In the genomic region with DNA sequence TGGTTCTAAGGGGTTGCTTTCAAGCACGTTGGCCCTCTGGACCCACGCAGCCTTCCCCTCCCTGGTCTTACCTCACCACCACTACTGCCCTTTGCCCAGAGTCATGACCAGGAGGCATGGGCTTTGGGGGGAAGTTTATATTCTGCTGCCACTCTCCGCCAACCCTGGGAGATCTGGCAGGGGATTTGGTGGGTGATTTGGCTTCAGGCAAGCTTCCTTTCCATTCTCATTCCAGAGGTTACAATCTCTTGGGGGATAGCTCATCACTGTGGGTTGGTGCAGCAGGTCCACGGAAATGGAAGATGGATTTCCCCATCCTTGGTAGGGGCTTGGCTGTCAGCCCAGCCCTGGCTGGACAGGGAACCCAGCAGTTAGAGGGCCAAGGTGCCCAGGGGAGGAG, we compare ENCODE assay signal across 28 cellular contexts. TPM values are rescaled to one million over a fixed set of nuclear protein-coding genes. Genes with fewer than 3 reads are reported as not detected.
A peak's percentile ranks its signal among the peaks of the same experiment; 100 is the strongest.
DNase-seq lines count a peak whose midpoint lies in the region; ATAC-seq and TF ChIP-seq lines count a peak whose summit lies in the region.
"Had no signal": no experiment of that assay in that cellular context is flagged by ENCODE, and none has a peak within 500 bp of the region (broad histone marks: within the 10 kb centered on the region; RNA-seq: fewer than 3 reads in every experiment).

No MANE protein-coding gene starts in this region.

- H4K12ac ChIP-seq in trophoblast cell (ENCODE audit: low read depth, low read length): no peak overlapping the region

- peak overlapping the region in 1 of 2 donors; percentile 68 for H3K9ac ChIP-seq in liver (ENCODE audit: low read depth in 1 of 2, low read length in 2 of 2)
- no peak overlapping the region for H3K9ac ChIP-seq in trophoblast cell (ENCODE audit: low read length)
- H3K9ac ChIP-seq: BLaER1 had no signal

- no peak overlapping the region for H3K4me2 ChIP-seq in trophoblast cell (ENCODE audit: low read length)
- H3K4me2 ChIP-seq: A549, BLaER1 had no signal

- POLR2A ChIA-PET in A673 (lab: Charles Lee; ENCODE audit: low non-redundant PET): no interaction called here

- H3K4me1 ChIP-seq in liver (ENCODE audit: control insufficient read depth in 4 of 4, insufficient read depth in 4 of 4, low read length in 3 of 4) (peaks cover 4 to 78% (median 48%) of the 10 kb centered on the region in 4 donors), trophoblast cell (ENCODE audit: control insufficient read depth in 1 of 2, insufficient read depth in 2 of 2, low read length in 2 of 2) (no peaks in the 10 kb centered on the region), A673 (ENCODE audit: insufficient read depth, low read length, poor library complexity, severe bottlenecking) (no peaks in the 10 kb centered on the region), SJCRH30 (no peaks in the 10 kb centered on the region)
- H3K4me1 ChIP-seq: A549, BE2C, BLaER1 had no signal

- H3K18ac ChIP-seq in trophoblast cell (ENCODE audit: low read length): no peak overlapping the region

- H3K79me1 ChIP-seq in trophoblast cell (ENCODE audit: low read length): no peaks in the 10 kb centered on the region

- H2AFZ ChIP-seq in trophoblast cell (ENCODE audit: insufficient read depth, low read length, poor library complexity): no peak overlapping the region

- peak overlapping the region; percentile 89 for H3K23ac ChIP-seq in trophoblast cell (ENCODE audit: low read length)

- no peak overlapping the region for H2AK5ac ChIP-seq in trophoblast cell (ENCODE audit: low read length)

- no peak overlapping the region for H4K8ac ChIP-seq in trophoblast cell (ENCODE audit: low read depth, low read length)

- no peak overlapping the region for H3K4ac ChIP-seq in trophoblast cell (ENCODE audit: low read depth, low read length)

- H3K79me2 ChIP-seq in trophoblast cell (ENCODE audit: control insufficient read depth, insufficient read depth, low read length, poor library complexity): no peaks in the 10 kb centered on the region

- TF ChIP-seq CTCF in liver (IDR thresholded peaks at IDR 0.05; ENCODE audit: low read depth, low read length, missing input control): no peak
- TF ChIP-seq CTCF in A673 (conservative IDR thresholded peaks at IDR 0.05; ENCODE audit: low read depth, low read length): no peak

- peak overlapping the region; percentile 68 to 90 for H3K27ac ChIP-seq in liver (ENCODE audit: low read depth in 1 of 2, low read length in 2 of 2)
- no peak overlapping the region for H3K27ac ChIP-seq in trophoblast cell (ENCODE audit: low read depth, low read length)
- H3K27ac ChIP-seq in A673 (ENCODE audit: low read depth, low read length, poor library complexity, severe bottlenecking): no peak overlapping the region
- H3K27ac ChIP-seq in SJCRH30: no peak overlapping the region
- H3K27ac ChIP-seq: 22Rv1, A549, BLaER1 had no signal

- H4K91ac ChIP-seq in trophoblast cell (ENCODE audit: low read depth, low read length): no peak overlapping the region

- no peak overlapping the region for H2BK120ac ChIP-seq in trophoblast cell (ENCODE audit: insufficient read depth, low read length, poor library complexity)

- no TSS peak for BruUV-seq in A673 (replicated peaks; lab: Mats Ljungman, UMichigan)

- peak; percentile 70 for ATAC-seq in left lobe of liver
- ATAC-seq: A549, GM12878 had no signal

- CTCF ChIA-PET in A673 (lab: Charles Lee): no interaction called here

- no peak overlapping the region for H2BK12ac ChIP-seq in trophoblast cell (ENCODE audit: low read length)

- no peak overlapping the region for H3K4me3 ChIP-seq in liver (ENCODE audit: low read depth in 1 of 3, low read length in 3 of 3)
- peak overlapping the region; percentile 40 for H3K4me3 ChIP-seq in trophoblast cell (ENCODE audit: low read depth, low read length)
- H3K4me3 ChIP-seq in A673 (ENCODE audit: low read depth, low read length, poor library complexity, severe bottlenecking): no peak overlapping the region
- H3K4me3 ChIP-seq in SJCRH30: no peak overlapping the region
- H3K4me3 ChIP-seq: A549, BLaER1, GM12878 had no signal

- intact Hi-C loops in A673 (cut with micrococcal nuclease; ENCODE audit: unreplicated experiment): no loop called here

- H3K9me3 ChIP-seq in liver (ENCODE audit: control insufficient read depth in 4 of 4, low read length in 3 of 4) (no peaks in the 10 kb centered on the region), trophoblast cell (ENCODE audit: insufficient read depth, low read depth, low read length) (no peaks in the 10 kb centered on the region), A673 (ENCODE audit: low read depth, low read length, poor library complexity, severe bottlenecking) (no peaks in the 10 kb centered on the region), SJCRH30 (replicated peaks) (no peaks in the 10 kb centered on the region)
- H3K9me3 ChIP-seq: A549, BE2C, BLaER1 had no signal

- no peaks in the 10 kb centered on the region for H3K27me3 ChIP-seq in liver (ENCODE audit: control insufficient read depth in 4 of 4, insufficient read depth in 4 of 4, low read length in 3 of 4)
- no peaks in the 10 kb centered on the region for H3K27me3 ChIP-seq in trophoblast cell (ENCODE audit: insufficient read depth, low read length)
- H3K27me3 ChIP-seq in A673 (replicated peaks; ENCODE audit: insufficient read depth, low read depth, low read length, poor library complexity): peaks cover 13% of the 10 kb centered on the region
- H3K27me3 ChIP-seq in SJCRH30: no peaks in the 10 kb centered on the region
- H3K27me3 ChIP-seq: BLaER1 had no signal

- peaks cover 0 to 11% (median 2%) of the 10 kb centered on the region in 4 donors for H3K36me3 ChIP-seq in liver (ENCODE audit: control insufficient read depth in 4 of 4, insufficient read depth in 3 of 4, low read depth in 1 of 4, low read length in 3 of 4)
- H3K36me3 ChIP-seq in trophoblast cell (ENCODE audit: control insufficient read depth in 1 of 2, insufficient read depth in 2 of 2, low read length in 2 of 2): no peaks in the 10 kb centered on the region
- no peaks in the 10 kb centered on the region for H3K36me3 ChIP-seq in A673 (ENCODE audit: insufficient read depth, low read length, poor library complexity, severe bottlenecking)
- no peaks in the 10 kb centered on the region for H3K36me3 ChIP-seq in SJCRH30
- H3K36me3 ChIP-seq: BE2C, BLaER1 had no signal

- DNase-seq in left lobe of liver (ENCODE audit: low spot score) (peak; percentile 85), trophoblast cell (no peak), A673 (ENCODE audit: low spot score) (no peak), SJCRH30 (no peak)
- DNase-seq: ACHN; BE2C; C1 segment of cervical spinal cord; CD4-positive, alpha-beta memory T cell; CD4-positive, CD25-positive, alpha-beta regulatory T cell; CD8-positive, alpha-beta memory T cell; COR-L47; DMS 273 treated with DMSO at 0.1 percent for 48 hours; DMS153; DMS53; DMS79; DND-41; EL; GDM1 had no signal

- no peak overlapping the region for H3K14ac ChIP-seq in trophoblast cell (ENCODE audit: low read length)

- TF ChIP-seq RAD21 in liver (IDR thresholded peaks at IDR 0.05): peak in 1 of 2 donors; percentile 15

- no peak overlapping the region for H2BK5ac ChIP-seq in trophoblast cell (ENCODE audit: low read depth, low read length, poor library complexity)

- 40% methylated on average over 4 of the region's 4 CpGs for WGBS in liver
- no CpG with 5 or more reads among the region's 4 CpGs for WGBS in trophoblast cell (ENCODE audit: extremely low coverage, insufficient coverage, insufficient read length)

TF ChIP-seq in liver, 16 proteins besides CTCF, POLR2A, EP300 and RAD21 (continues in another document):
- TF ChIP-seq JUND (IDR thresholded peaks at IDR 0.05) (peak in 1 of 2 donors; percentile 70), TAF1 (conservative IDR thresholded peaks at IDR 0.05) (no peak), RXRA (IDR thresholded peaks at IDR 0.05) (peak; percentile 85 to 86), HNF4A (conservative IDR thresholded peaks at IDR 0.05) (peak; percentile 92 to 93), FOXA2 (IDR thresholded peaks at IDR 0.05) (no peak), SP1 (IDR thresholded peaks at IDR 0.05) (peak; percentile 83), YY1 (IDR thresholded peaks at IDR 0.05) (peak; percentile 34)
- TF ChIP-seq, protein P1, sequence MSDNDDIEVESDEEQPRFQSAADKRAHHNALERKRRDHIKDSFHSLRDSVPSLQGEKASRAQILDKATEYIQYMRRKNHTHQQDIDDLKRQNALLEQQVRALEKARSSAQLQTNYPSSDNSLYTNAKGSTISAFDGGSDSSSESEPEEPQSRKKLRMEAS (IDR thresholded peaks at IDR 0.05): no peak
- TF ChIP-seq, protein P2, sequence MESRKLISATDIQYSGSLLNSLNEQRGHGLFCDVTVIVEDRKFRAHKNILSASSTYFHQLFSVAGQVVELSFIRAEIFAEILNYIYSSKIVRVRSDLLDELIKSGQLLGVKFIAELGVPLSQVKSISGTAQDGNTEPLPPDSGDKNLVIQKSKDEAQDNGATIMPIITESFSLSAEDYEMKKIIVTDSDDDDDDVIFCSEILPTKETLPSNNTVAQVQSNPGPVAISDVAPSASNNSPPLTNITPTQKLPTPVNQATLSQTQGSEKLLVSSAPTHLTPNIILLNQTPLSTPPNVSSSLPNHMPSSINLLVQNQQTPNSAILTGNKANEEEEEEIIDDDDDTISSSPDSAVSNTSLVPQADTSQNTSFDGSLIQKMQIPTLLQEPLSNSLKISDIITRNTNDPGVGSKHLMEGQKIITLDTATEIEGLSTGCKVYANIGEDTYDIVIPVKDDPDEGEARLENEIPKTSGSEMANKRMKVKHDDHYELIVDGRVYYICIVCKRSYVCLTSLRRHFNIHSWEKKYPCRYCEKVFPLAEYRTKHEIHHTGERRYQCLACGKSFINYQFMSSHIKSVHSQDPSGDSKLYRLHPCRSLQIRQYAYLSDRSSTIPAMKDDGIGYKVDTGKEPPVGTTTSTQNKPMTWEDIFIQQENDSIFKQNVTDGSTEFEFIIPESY (IDR thresholded peaks at IDR 0.05): no peak
- TF ChIP-seq, protein P3, sequence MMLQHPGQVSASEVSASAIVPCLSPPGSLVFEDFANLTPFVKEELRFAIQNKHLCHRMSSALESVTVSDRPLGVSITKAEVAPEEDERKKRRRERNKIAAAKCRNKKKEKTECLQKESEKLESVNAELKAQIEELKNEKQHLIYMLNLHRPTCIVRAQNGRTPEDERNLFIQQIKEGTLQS (IDR thresholded peaks at IDR 0.05): no peak

RNA-seq across cellular contexts. Expression of a gene that starts 6.3 kb away (rescaled TPM):
- total RNA-seq in left lobe of liver: 1,162 TPM
- 100 to 1,000 TPM; 327 to 696 TPM for total RNA-seq in liver
- 100 to 1,000 TPM; 521 to 615 TPM for polyA plus RNA-seq in liver
- 0.03 TPM in 1 of 2 replicates, not detected in the other for polyA plus RNA-seq in trophoblast cell (2013)
- total RNA-seq in A673 (2021): not detected in 2 replicates
- not detected in 2 replicates for total RNA-seq in SJCRH30 (2014; rRNA removed; shearing (Covaris generic))
- total RNA-seq: A172; CD4-positive, alpha-beta memory T cell; CD4-positive, CD25-positive, alpha-beta regulatory T cell; Daoy; G401 had no signal
- polyA plus RNA-seq: A549; AG04450; CD14-positive monocyte; CD4-positive, alpha-beta memory T cell; CD4-positive, CD25-positive, alpha-beta regulatory T cell; CD8-positive, alpha-beta memory T cell had no signal

RNA-seq across cellular contexts. Expression of a gene that starts 46.7 kb away (rescaled TPM):
- total RNA-seq in left lobe of liver (not detected), liver (not detected), A673 (2021) (not detected in 2 replicates)
- under 1 TPM in 1 of 2 donors, not detected in 1; 0.06 TPM for polyA plus RNA-seq in liver
- polyA plus RNA-seq in trophoblast cell (2013): 0.01 and 0.03 TPM in 2 replicates
- not detected in 2 replicates for total RNA-seq in SJCRH30 (2014; rRNA removed; shearing (Covaris generic))
- total RNA-seq: A172; CD4-positive, alpha-beta memory T cell; CD4-positive, CD25-positive, alpha-beta regulatory T cell; CD8-positive, alpha-beta memory T cell; G401 had no signal
- polyA plus RNA-seq: AG04450; CD14-positive monocyte; CD4-positive, alpha-beta memory T cell; CD4-positive, CD25-positive, alpha-beta regulatory T cell; CD8-positive, alpha-beta memory T cell had no signal

Comparison
In these comparisons a context has a peak if more than half of its experiments do, and no peak if none do; other contexts are left out.
1. H3K27ac ChIP-seq: peak in liver (2 of 2); none in trophoblast cell (single experiment), A673 (single experiment) and SJCRH30 (single experiment).
2. RNA of a gene that starts 6.3 kb away (total RNA-seq): 1,162 TPM in left lobe of liver (single experiment) and 327 to 696 TPM in liver; not detected in A673 and not detected in SJCRH30; every median in the first group is over 100 times any median in the second.